In the genomic region with DNA sequence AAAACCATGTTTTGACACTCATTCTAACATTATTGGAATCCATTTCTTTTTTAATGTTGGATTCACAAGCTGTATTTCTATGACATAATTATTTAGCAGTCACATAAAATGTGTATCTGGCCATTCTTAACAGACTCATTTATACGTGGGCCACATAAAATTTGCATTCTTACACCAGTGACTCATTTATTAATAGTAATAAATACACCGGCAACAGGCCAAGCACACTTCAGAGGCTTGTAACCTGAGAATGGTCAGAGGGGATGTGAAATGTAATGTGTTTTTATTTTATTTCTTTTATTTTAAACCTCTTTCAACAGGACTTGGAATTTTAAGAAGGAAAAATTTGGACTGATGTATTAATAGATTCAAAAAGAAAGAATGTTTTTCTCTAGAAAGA, we compare ENCODE assay signal across 1 cellular context.
TF ChIP-seq lines count a peak whose summit lies in the region.

No MANE protein-coding gene starts in this region.

TF ChIP-seq in SK-N-SH treated with all-trans-retinoic acid at 6 μM for 48 hours, 23 proteins besides CTCF, POLR2A, EP300 and RAD21 (continued from another document):
- TF ChIP-seq, protein P1, sequence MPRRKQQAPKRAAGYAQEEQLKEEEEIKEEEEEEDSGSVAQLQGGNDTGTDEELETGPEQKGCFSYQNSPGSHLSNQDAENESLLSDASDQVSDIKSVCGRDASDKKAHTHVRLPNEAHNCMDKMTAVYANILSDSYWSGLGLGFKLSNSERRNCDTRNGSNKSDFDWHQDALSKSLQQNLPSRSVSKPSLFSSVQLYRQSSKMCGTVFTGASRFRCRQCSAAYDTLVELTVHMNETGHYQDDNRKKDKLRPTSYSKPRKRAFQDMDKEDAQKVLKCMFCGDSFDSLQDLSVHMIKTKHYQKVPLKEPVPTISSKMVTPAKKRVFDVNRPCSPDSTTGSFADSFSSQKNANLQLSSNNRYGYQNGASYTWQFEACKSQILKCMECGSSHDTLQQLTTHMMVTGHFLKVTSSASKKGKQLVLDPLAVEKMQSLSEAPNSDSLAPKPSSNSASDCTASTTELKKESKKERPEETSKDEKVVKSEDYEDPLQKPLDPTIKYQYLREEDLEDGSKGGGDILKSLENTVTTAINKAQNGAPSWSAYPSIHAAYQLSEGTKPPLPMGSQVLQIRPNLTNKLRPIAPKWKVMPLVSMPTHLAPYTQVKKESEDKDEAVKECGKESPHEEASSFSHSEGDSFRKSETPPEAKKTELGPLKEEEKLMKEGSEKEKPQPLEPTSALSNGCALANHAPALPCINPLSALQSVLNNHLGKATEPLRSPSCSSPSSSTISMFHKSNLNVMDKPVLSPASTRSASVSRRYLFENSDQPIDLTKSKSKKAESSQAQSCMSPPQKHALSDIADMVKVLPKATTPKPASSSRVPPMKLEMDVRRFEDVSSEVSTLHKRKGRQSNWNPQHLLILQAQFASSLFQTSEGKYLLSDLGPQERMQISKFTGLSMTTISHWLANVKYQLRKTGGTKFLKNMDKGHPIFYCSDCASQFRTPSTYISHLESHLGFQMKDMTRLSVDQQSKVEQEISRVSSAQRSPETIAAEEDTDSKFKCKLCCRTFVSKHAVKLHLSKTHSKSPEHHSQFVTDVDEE (CRISPR knock-in tag; IDR thresholded peaks at IDR 0.05): no peak
- TF ChIP-seq SNAI2 (CRISPR knock-in tag; IDR thresholded peaks at IDR 0.05) (no peak), ESRRG (CRISPR knock-in tag; IDR thresholded peaks at IDR 0.05) (no peak), BACH2 (CRISPR knock-in tag; IDR thresholded peaks at IDR 0.05; ENCODE audit: borderline replicate concordance) (no peak), ARNTL (CRISPR knock-in tag; IDR thresholded peaks at IDR 0.05; ENCODE audit: borderline replicate concordance, low read depth) (no peak), PPARA (CRISPR knock-in tag; IDR thresholded peaks at IDR 0.05; ENCODE audit: borderline replicate concordance) (no peak), RARB (CRISPR knock-in tag; IDR thresholded peaks at IDR 0.05) (no peak), ZNF8 (CRISPR knock-in tag; IDR thresholded peaks at IDR 0.05) (no peak)
- TF ChIP-seq, protein P2, sequence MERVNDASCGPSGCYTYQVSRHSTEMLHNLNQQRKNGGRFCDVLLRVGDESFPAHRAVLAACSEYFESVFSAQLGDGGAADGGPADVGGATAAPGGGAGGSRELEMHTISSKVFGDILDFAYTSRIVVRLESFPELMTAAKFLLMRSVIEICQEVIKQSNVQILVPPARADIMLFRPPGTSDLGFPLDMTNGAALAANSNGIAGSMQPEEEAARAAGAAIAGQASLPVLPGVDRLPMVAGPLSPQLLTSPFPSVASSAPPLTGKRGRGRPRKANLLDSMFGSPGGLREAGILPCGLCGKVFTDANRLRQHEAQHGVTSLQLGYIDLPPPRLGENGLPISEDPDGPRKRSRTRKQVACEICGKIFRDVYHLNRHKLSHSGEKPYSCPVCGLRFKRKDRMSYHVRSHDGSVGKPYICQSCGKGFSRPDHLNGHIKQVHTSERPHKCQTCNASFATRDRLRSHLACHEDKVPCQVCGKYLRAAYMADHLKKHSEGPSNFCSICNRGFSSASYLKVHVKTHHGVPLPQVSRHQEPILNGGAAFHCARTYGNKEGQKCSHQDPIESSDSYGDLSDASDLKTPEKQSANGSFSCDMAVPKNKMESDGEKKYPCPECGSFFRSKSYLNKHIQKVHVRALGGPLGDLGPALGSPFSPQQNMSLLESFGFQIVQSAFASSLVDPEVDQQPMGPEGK (CRISPR knock-in tag; IDR thresholded peaks at IDR 0.05; ENCODE audit: borderline replicate concordance): no peak
